In the genomic region with DNA sequence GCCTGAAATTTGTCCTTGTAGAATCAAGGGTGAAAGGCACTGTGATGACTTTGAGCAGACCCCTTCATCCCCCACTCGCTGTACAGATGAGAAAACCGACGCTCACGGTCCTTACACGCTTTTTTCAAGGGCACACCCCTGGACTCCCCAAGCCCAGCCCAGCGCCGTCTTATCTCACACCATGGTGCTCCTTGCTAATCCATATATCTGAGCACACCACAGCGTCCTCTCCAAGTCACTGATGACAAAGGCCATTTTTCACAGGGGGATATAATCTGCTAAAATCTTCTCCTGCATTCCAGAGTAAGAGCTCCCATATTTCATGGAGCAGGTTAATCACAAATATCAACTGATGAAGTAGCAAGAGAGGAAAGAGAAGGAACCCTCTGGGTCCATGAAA, we compare ENCODE assay signal across 34 cellular contexts.
"Had no signal": no experiment of that assay in that cellular context is flagged by ENCODE, and none has a peak within 500 bp of the region (broad histone marks: within the 10 kb centered on the region; RNA-seq: fewer than 3 reads in every experiment).

No MANE protein-coding gene starts in this region.

- DNase-seq: activated CD4-positive, alpha-beta memory T cell treated with anti-CD3 and anti-CD28 coated beads for 36 hours; activated CD4-positive, alpha-beta T cell treated with anti-CD3 and anti-CD28 coated beads for 36 hours; activated CD4-positive, alpha-beta T cell treated with anti-CD3 and anti-CD28 coated beads, Interleukin-2, amount 10 ng/mL, durations not matched to agents 24 days and 14 days; activated CD4-positive, CD25-positive, alpha-beta regulatory T cell; activated CD4-positive, CD25-positive, alpha-beta regulatory T cell treated with anti-CD3 and anti-CD28 coated beads, Interleukin-2, amount 50 U/mL, for 72 hours; activated effector memory CD4-positive, alpha-beta T cell treated with anti-CD3 and anti-CD28 coated beads, Interleukin-2, amount 50 U/mL, for 16 hours; activated naive CD4-positive, alpha-beta T cell treated with anti-CD3 and anti-CD28 coated beads for 36 hours; activated naive CD8-positive, alpha-beta T cell treated with anti-CD3 and anti-CD28 coated beads for 36 hours; activated naive CD8-positive, alpha-beta T cell treated with anti-CD3 and anti-CD28 coated beads, Interleukin-2, amount 50 U/mL, for 24 hours; activated T-cell treated with anti-CD3 and anti-CD28 coated beads, Interleukin-2, amount 50 U/mL, for 1 hour; activated T-cell treated with anti-CD3 and anti-CD28 coated beads, Interleukin-2, amount 50 U/mL, for 48 hours; adrenal gland; amygdala; aorta; central memory CD4-positive, alpha-beta T cell; cerebellar nuclear complex; colonic mucosa; effector CD8-positive, alpha-beta T cell; esophagus squamous epithelium; foreskin melanocyte; T-helper 1 cell; T-helper 17 cell; T1000 had no signal

- H3K9me3 Mint-ChIP-seq: activated CD4-positive, alpha-beta memory T cell treated with anti-CD3 and anti-CD28 coated beads for 36 hours; activated CD4-positive, alpha-beta T cell treated with anti-CD3 and anti-CD28 coated beads, Interleukin-2, amount 10 ng/mL, durations not matched to agents 24 days and 14 days; activated naive CD4-positive, alpha-beta T cell treated with anti-CD3 and anti-CD28 coated beads for 36 hours; activated naive CD4-positive, alpha-beta T cell treated with anti-CD3 and anti-CD28 coated beads, Interleukin-2, amount 50 U/mL, for 24 hours; activated T-helper 2 cell treated with anti-CD3 and anti-CD28 coated beads, Interferon-gamma antibody, Interleukin-2, Interleukin-4, amounts not matched to agents 10 μg/mL and 5 μg/mL and 100 μg/mL, durations not matched to agents 14 hours and 24 hours and 36 hours had no signal

- H3K4me1 ChIP-seq: adrenal gland, breast epithelium, colonic mucosa had no signal

- ATAC-seq: activated CD4-positive, alpha-beta T cell treated with anti-CD3 and anti-CD28 coated beads for 36 hours; activated naive CD8-positive, alpha-beta T cell treated with anti-CD3 and anti-CD28 coated beads, Interleukin-2, amount 50 U/mL, for 24 hours; gastroesophageal sphincter; T-helper 17 cell had no signal

- H3K27ac Mint-ChIP-seq: activated CD4-positive, alpha-beta T cell treated with anti-CD3 and anti-CD28 coated beads for 36 hours; activated CD4-positive, alpha-beta T cell treated with anti-CD3 and anti-CD28 coated beads, Interleukin-2, amount 10 ng/mL, durations not matched to agents 24 days and 14 days; activated naive CD4-positive, alpha-beta T cell treated with anti-CD3 and anti-CD28 coated beads for 36 hours; activated naive CD4-positive, alpha-beta T cell treated with anti-CD3 and anti-CD28 coated beads, Interleukin-2, amount 50 U/mL, for 24 hours; activated naive CD8-positive, alpha-beta T cell treated with anti-CD3 and anti-CD28 coated beads for 36 hours; activated T-helper 1 cell treated with anti-CD3 and anti-CD28 coated beads, Interleukin-12 subunit alpha, Interleukin-12 subunit beta, Interleukin-2, Interleukin-4 antibody, amounts not matched to agents 30 ng/mL and 10 ng/mL and 1 ng/mL, durations not matched to agents 14 hours and 24 hours and 36 hours; activated T-helper 2 cell treated with anti-CD3 and anti-CD28 coated beads, Interferon-gamma antibody, Interleukin-2, Interleukin-4, amounts not matched to agents 10 μg/mL and 5 μg/mL and 100 μg/mL, durations not matched to agents 14 hours and 24 hours and 36 hours; T-helper 17 cell; T-helper 2 cell treated with Interferon-gamma antibody and Interleukin-4, amounts not matched to agents 5 μg/mL and 100 μg/mL, for 36 hours had no signal

- H3K27me3 Mint-ChIP-seq: activated CD4-positive, alpha-beta memory T cell treated with anti-CD3 and anti-CD28 coated beads for 36 hours; activated CD4-positive, alpha-beta T cell treated with anti-CD3 and anti-CD28 coated beads for 36 hours; activated CD4-positive, alpha-beta T cell treated with anti-CD3 and anti-CD28 coated beads, Interleukin-2, amount 10 ng/mL, durations not matched to agents 24 days and 14 days; activated naive CD4-positive, alpha-beta T cell treated with anti-CD3 and anti-CD28 coated beads, Interleukin-2, amount 50 U/mL, for 24 hours; activated naive CD8-positive, alpha-beta T cell treated with anti-CD3 and anti-CD28 coated beads for 36 hours; T-helper 17 cell had no signal

- H3K9me3 ChIP-seq: adrenal gland, colonic mucosa, gastroesophageal sphincter had no signal

- H3K27ac ChIP-seq: adrenal gland, breast epithelium, cardiac muscle cell, colonic mucosa, epithelial cell of prostate, esophagus squamous epithelium, gastroesophageal sphincter had no signal

- H3K4me3 ChIP-seq: adrenal gland, breast epithelium, cardiac muscle cell, colonic mucosa, esophagus squamous epithelium, gastroesophageal sphincter had no signal

- FAIRE-seq: endometrium, endothelial cell of umbilical vein had no signal

- H3K27me3 ChIP-seq: esophagus squamous epithelium, gastroesophageal sphincter had no signal

- H3K4me3 Mint-ChIP-seq: activated CD4-positive, alpha-beta T cell treated with anti-CD3 and anti-CD28 coated beads, Interleukin-2, amount 10 ng/mL, durations not matched to agents 24 days and 14 days; activated naive CD4-positive, alpha-beta T cell treated with anti-CD3 and anti-CD28 coated beads for 36 hours; activated naive CD4-positive, alpha-beta T cell treated with anti-CD3 and anti-CD28 coated beads, Interleukin-2, amount 50 U/mL, for 24 hours; activated naive CD8-positive, alpha-beta T cell treated with anti-CD3 and anti-CD28 coated beads for 36 hours; activated naive CD8-positive, alpha-beta T cell treated with anti-CD3 and anti-CD28 coated beads, Interleukin-2, amount 50 U/mL, for 24 hours; activated T-helper 1 cell treated with anti-CD3 and anti-CD28 coated beads, Interleukin-12 subunit alpha, Interleukin-12 subunit beta, Interleukin-2, Interleukin-4 antibody, amounts not matched to agents 30 ng/mL and 10 ng/mL and 1 ng/mL, durations not matched to agents 14 hours and 24 hours and 36 hours; T-helper 17 cell; T-helper 2 cell treated with Interferon-gamma antibody and Interleukin-4, amounts not matched to agents 5 μg/mL and 100 μg/mL, for 36 hours had no signal

- H3K36me3 Mint-ChIP-seq: activated CD4-positive, alpha-beta memory T cell treated with anti-CD3 and anti-CD28 coated beads for 36 hours; activated naive CD4-positive, alpha-beta T cell treated with anti-CD3 and anti-CD28 coated beads, Interleukin-2, amount 50 U/mL, for 24 hours; brain had no signal

- H3K36me3 ChIP-seq: adrenal gland, breast epithelium, cardiac muscle cell, colonic mucosa, esophagus squamous epithelium, gastroesophageal sphincter had no signal
